Comparison of ENCODE assay signal across 22 cellular contexts in the genomic region with DNA sequence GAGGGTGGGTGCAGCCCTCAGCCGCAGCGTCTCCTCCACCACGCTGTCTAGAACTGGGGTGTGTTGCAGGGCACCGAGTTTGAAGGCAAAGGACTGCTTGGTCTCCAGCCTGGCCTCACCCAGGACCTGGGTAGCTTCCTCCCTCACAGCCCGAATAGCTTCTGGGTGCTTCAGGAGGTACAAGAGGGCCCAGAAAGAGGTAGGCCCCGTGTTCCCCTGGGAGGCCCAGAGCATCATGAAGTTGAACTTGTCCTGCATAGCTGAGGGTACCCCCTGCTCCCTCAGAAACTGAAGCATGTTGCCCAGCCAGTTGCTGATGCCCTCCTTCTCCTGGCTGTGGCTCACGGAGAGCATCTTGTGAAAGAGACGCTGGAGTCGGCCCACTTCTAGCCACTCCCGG. TPM values are rescaled to one million over a fixed set of nuclear protein-coding genes. Genes with fewer than 3 reads are reported as not detected.
DNase-seq lines count a peak whose midpoint lies in the region; ATAC-seq, FAIRE-seq and TF ChIP-seq lines count a peak whose summit lies in the region.
"Had no signal": no experiment of that assay in that cellular context is flagged by ENCODE, and none has a peak within 500 bp of the region (broad histone marks: within the 10 kb centered on the region; RNA-seq: fewer than 3 reads in every experiment).

No MANE protein-coding gene starts in this region.

- H3K4me3 ChIP-seq in Karpas-422 (ENCODE audit: low read length): no peak overlapping the region
- H3K4me3 ChIP-seq in kidney (ENCODE audit: low read length in 2 of 2): peak overlapping the region; percentile 47 to 67
- peak overlapping the region; percentile 37 to 80 (median 77) for H3K4me3 ChIP-seq in right lobe of liver
- no peak overlapping the region for H3K4me3 ChIP-seq in testis
- H3K4me3 ChIP-seq: BLaER1, HAP-1 had no signal

- no peaks in the 10 kb centered on the region for H3K36me3 Mint-ChIP-seq in stimulated activated effector memory CD8-positive, alpha-beta T cell treated with anti-CD3 and anti-CD28 coated beads, Interleukin-12 subunit alpha, Interleukin-12 subunit beta, amount 100 ng/mL, for 72 hours
- H3K36me3 Mint-ChIP-seq: CD14-positive monocyte; CD4-positive, alpha-beta memory T cell had no signal

- H3K9ac ChIP-seq in Karpas-422 (ENCODE audit: low read length) (no peak overlapping the region), kidney (ENCODE audit: low read length in 2 of 2) (peak overlapping the region in 1 of 2 donors; percentile 26)
- H3K9ac ChIP-seq: BLaER1 had no signal

- H3K27ac Mint-ChIP-seq in stimulated activated effector memory CD8-positive, alpha-beta T cell treated with anti-CD3 and anti-CD28 coated beads, Interleukin-12 subunit alpha, Interleukin-12 subunit beta, amount 100 ng/mL, for 72 hours: no peak overlapping the region
- H3K27ac Mint-ChIP-seq: CD14-positive monocyte had no signal

- no peaks in the 10 kb centered on the region for H3K9me2 ChIP-seq in Karpas-422 (replicated peaks; ENCODE audit: insufficient read depth, low read length)

- H3K4me2 ChIP-seq in Karpas-422 (ENCODE audit: low read depth, low read length, poor library complexity, severe bottlenecking): no peak overlapping the region
- H3K4me2 ChIP-seq: BLaER1 had no signal

- no peak for FAIRE-seq in kidney (lab: Jason Lieb, UNC)
- FAIRE-seq: GM12891, GM19239 had no signal

- H4K20me1 ChIP-seq in Karpas-422 (ENCODE audit: insufficient read depth, low read depth, low read length): no peaks in the 10 kb centered on the region
- H4K20me1 ChIP-seq: BLaER1 had no signal

- H3K4me1 Mint-ChIP-seq in stimulated activated effector memory CD8-positive, alpha-beta T cell treated with anti-CD3 and anti-CD28 coated beads, Interleukin-12 subunit alpha, Interleukin-12 subunit beta, amount 100 ng/mL, for 72 hours: no peaks in the 10 kb centered on the region
- H3K4me1 Mint-ChIP-seq: CD14-positive monocyte had no signal

- TF ChIP-seq POLR2A in right lobe of liver (IDR thresholded peaks at IDR 0.05) (no peak), testis (IDR thresholded peaks at IDR 0.05) (no peak)

- no peaks in the 10 kb centered on the region for H3K9me3 ChIP-seq in Karpas-422 (ENCODE audit: low read length)
- no peaks in the 10 kb centered on the region for H3K9me3 ChIP-seq in kidney (ENCODE audit: control insufficient read depth in 1 of 2, low read length in 2 of 2)
- H3K9me3 ChIP-seq in right lobe of liver: no peaks in the 10 kb centered on the region
- H3K9me3 ChIP-seq in testis: no peaks in the 10 kb centered on the region
- H3K9me3 ChIP-seq: BLaER1, HAP-1 had no signal

- no peaks in the 10 kb centered on the region for H3K79me2 ChIP-seq in Karpas-422 (ENCODE audit: low read length)

- H3K4me1 ChIP-seq in Karpas-422 (ENCODE audit: low read length) (no peaks in the 10 kb centered on the region), kidney (ENCODE audit: control insufficient read depth in 1 of 2, insufficient read depth in 1 of 2, low read depth in 1 of 2, low read length in 2 of 2) (peaks cover 26 to 46% of the 10 kb centered on the region in 2 donors), right lobe of liver (peaks cover 0 to 36% (median 10%) of the 10 kb centered on the region in 4 donors), testis (peaks cover 8% of the 10 kb centered on the region)
- H3K4me1 ChIP-seq: BLaER1, HAP-1 had no signal

- ATAC-seq in right lobe of liver: peak in 3 of 4 donors; percentile 0 to 7 (median 3)
- peak; percentile 5 for ATAC-seq in stimulated activated effector memory CD8-positive, alpha-beta T cell treated with anti-CD3 and anti-CD28 coated beads, Interleukin-12 subunit alpha, Interleukin-12 subunit beta, amount 100 ng/mL, for 72 hours

- no peaks in the 10 kb centered on the region for H3K27me3 ChIP-seq in Karpas-422 (ENCODE audit: low read length)
- H3K27me3 ChIP-seq in right lobe of liver: no peaks in the 10 kb centered on the region
- no peaks in the 10 kb centered on the region for H3K27me3 ChIP-seq in testis
- H3K27me3 ChIP-seq: BLaER1 had no signal

- WGBS in right lobe of liver (ENCODE audit: insufficient coverage, low coverage, low lambda C conversion rate, missing lambda C conversion rate): 40% methylated on average over 1 of the region's 10 CpGs
- 94 to 97% methylated on average over 4 to 10 of the region's 10 CpGs for WGBS in testis, 2 donors

- H3K36me3 ChIP-seq in Karpas-422 (ENCODE audit: insufficient read depth, low read length) (no peaks in the 10 kb centered on the region), kidney (ENCODE audit: control insufficient read depth in 1 of 2, insufficient read depth in 2 of 2, low read length in 2 of 2) (no peaks in the 10 kb centered on the region), right lobe of liver (no peaks in the 10 kb centered on the region), testis (ENCODE audit: low read depth, missing control alignments) (no peaks in the 10 kb centered on the region)
- H3K36me3 ChIP-seq: BLaER1, HAP-1 had no signal

- peak; percentile 28 for DNase-seq in Karpas-422
- DNase-seq in kidney: no peak
- DNase-seq in right lobe of liver: no peak
- no peak for DNase-seq in stimulated activated effector memory CD8-positive, alpha-beta T cell treated with anti-CD3 and anti-CD28 coated beads, Interleukin-12 subunit alpha, Interleukin-12 subunit beta, amount 100 ng/mL, for 72 hours (ENCODE audit: low spot score in 2 of 2)
- DNase-seq in GM10266 (ENCODE audit: extremely low spot score): no peak
- no peak for DNase-seq in NCI-H524 (lab: John Stamatoyannopoulos, UW)
- DNase-seq in testis: no peak
- no peak for DNase-seq in NCI-H526 (lab: John Stamatoyannopoulos, UW)
- DNase-seq: 8988T; CD4-positive, alpha-beta memory T cell; DND-41; EL; IMR-90 had no signal

- intact Hi-C loops in kidney (cut with DNase I) (no loop called here), right lobe of liver (cut with DNase I) (no loop called here), testis (cut with DNase I; ENCODE audit: low total_unique reads) (no loop called here)

- TF ChIP-seq CTCF in kidney (IDR thresholded peaks at IDR 0.05; ENCODE audit: borderline replicate concordance, extremely low read depth, insufficient read depth) (no peak), right lobe of liver (IDR thresholded peaks at IDR 0.05) (no peak), GM10266 (IDR thresholded peaks at IDR 0.05; ENCODE audit: control insufficient read depth, insufficient read depth, low read depth, missing control alignments) (no peak), testis (IDR thresholded peaks at IDR 0.05) (no peak)

- H3K9me3 Mint-ChIP-seq in stimulated activated effector memory CD8-positive, alpha-beta T cell treated with anti-CD3 and anti-CD28 coated beads, Interleukin-12 subunit alpha, Interleukin-12 subunit beta, amount 100 ng/mL, for 72 hours: no peaks in the 10 kb centered on the region
- H3K9me3 Mint-ChIP-seq: CD4-positive, alpha-beta memory T cell had no signal

- H3K4me3 Mint-ChIP-seq in stimulated activated effector memory CD8-positive, alpha-beta T cell treated with anti-CD3 and anti-CD28 coated beads, Interleukin-12 subunit alpha, Interleukin-12 subunit beta, amount 100 ng/mL, for 72 hours: no peak overlapping the region
- H3K4me3 Mint-ChIP-seq: CD14-positive monocyte; CD4-positive, alpha-beta memory T cell had no signal

- H3K27ac ChIP-seq in Karpas-422 (ENCODE audit: low read length): no peak overlapping the region
- peak overlapping the region; percentile 40 to 72 for H3K27ac ChIP-seq in kidney (ENCODE audit: low read depth in 2 of 2, low read length in 2 of 2)
- H3K27ac ChIP-seq in right lobe of liver: peak overlapping the region; percentile 91 to 98 (median 93)
- H3K27ac ChIP-seq in testis: no peak overlapping the region
- H3K27ac ChIP-seq: BLaER1 had no signal

- H2AFZ ChIP-seq in Karpas-422 (ENCODE audit: low read length): no peak overlapping the region

RNA-seq across cellular contexts. Expression of gene CYP8B1, which starts 0.9 kb away (rescaled TPM):
- total RNA-seq in Karpas-422 (2014; rRNA removed; shearing (Covaris generic); ENCODE audit: low replicate concordance): not detected in 2 replicates
- total RNA-seq in kidney (10.4 TPM), right lobe of liver (100 to 1,000 TPM; 237 to 478 (median 308) TPM), testis (not detected)
- polyA plus RNA-seq in kidney (ENCODE audit: insufficient read depth, low read depth, low replicate concordance) (4.3 TPM), testis (ENCODE audit: insufficient read depth, low read depth, low replicate concordance) (not detected)
- total RNA-seq: A673; CD4-positive, alpha-beta memory T cell; G401; H4; IMR-90 had no signal
- polyA plus RNA-seq: AG04450; CD14-positive monocyte; CD4-positive, alpha-beta memory T cell; IMR-90 had no signal

RNA-seq across cellular contexts. Expression of gene ZNF662, which starts 31.2 kb away (rescaled TPM):
- not detected in 2 replicates for total RNA-seq in Karpas-422 (2014; rRNA removed; shearing (Covaris generic); ENCODE audit: low replicate concordance)
- 12.8 TPM for total RNA-seq in kidney
- 4.9 TPM for polyA plus RNA-seq in kidney (ENCODE audit: insufficient read depth, low read depth, low replicate concordance)
- total RNA-seq in right lobe of liver: 10 to 100 TPM in 1 of 6 experiments, 1 to 10 TPM in 5; 1.4 to 10.9 (median 3.3) TPM
- 10 to 100 TPM; 19.2 to 23.5 TPM for total RNA-seq in testis
- 11.2 TPM for polyA plus RNA-seq in testis (ENCODE audit: insufficient read depth, low read depth, low replicate concordance)
- total RNA-seq: A673, G401 had no signal
- polyA plus RNA-seq: CD14-positive monocyte had no signal

Comparison
In these comparisons a context has a peak if more than half of its experiments do, and no peak if none do; other contexts are left out.
1. H3K27ac ChIP-seq: peak in kidney (2 of 2) and right lobe of liver (3 of 3); none in Karpas-422 (single experiment) and testis (0 of 2).
2. H3K4me3 ChIP-seq: peak in kidney (2 of 2) and right lobe of liver (3 of 3); none in Karpas-422 (single experiment) and testis (0 of 2).
3. RNA of gene CYP8B1, which starts 0.9 kb away (total RNA-seq): 237 to 478 TPM in right lobe of liver; 10.4 TPM in kidney (single experiment), not detected in testis and not detected in Karpas-422; every median in the first group is over 10 times any median in the second.